Comparison of ENCODE assay signal across 1 cellular context in genomic region chr16:2147981-2148671, GRCh38.
TF ChIP-seq lines count a peak whose summit lies in the region.

A gene with protein sequence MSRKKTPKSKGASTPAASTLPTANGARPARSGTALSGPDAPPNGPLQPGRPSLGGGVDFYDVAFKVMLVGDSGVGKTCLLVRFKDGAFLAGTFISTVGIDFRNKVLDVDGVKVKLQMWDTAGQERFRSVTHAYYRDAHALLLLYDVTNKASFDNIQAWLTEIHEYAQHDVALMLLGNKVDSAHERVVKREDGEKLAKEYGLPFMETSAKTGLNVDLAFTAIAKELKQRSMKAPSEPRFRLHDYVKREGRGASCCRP (plus strand): TSS chr16:2148625. CDS start chr16:2148784, 159 bp downstream.

TF ChIP-seq in HEK293, 187 proteins besides CTCF, POLR2A, EP300 and RAD21 (continued from another document and continues in another):
- TF ChIP-seq TSHZ1 (tag by site-specific recombination; IDR thresholded peaks at IDR 0.05; ENCODE audit: borderline replicate concordance) (no peak), GLIS2 (tag by site-specific recombination; IDR thresholded peaks at IDR 0.05) (peak; percentile 65), ZBTB17 (tag by site-specific recombination; IDR thresholded peaks at IDR 0.05) (no peak), IKZF3 (tag by site-specific recombination; IDR thresholded peaks at IDR 0.05) (0 out of 2 replicates have a peak, but pooled peaks have one; percentile 25), ZSCAN18 (tag by site-specific recombination; IDR thresholded peaks at IDR 0.05) (no peak), ZSCAN23 (tag by site-specific recombination; IDR thresholded peaks at IDR 0.05) (no peak), ZNF48 (tag by site-specific recombination; IDR thresholded peaks at IDR 0.05) (no peak), ZNF558 (tag by site-specific recombination; IDR thresholded peaks at IDR 0.05) (no peak), ZNF660 (tag by site-specific recombination; IDR thresholded peaks at IDR 0.05) (no peak), SALL2 (tag by site-specific recombination; IDR thresholded peaks at IDR 0.05; ENCODE audit: borderline replicate concordance) (no peak), ZSCAN30 (tag by site-specific recombination; IDR thresholded peaks at IDR 0.05) (0 out of 2 replicates have a peak, but pooled peaks have one; percentile 9), ZNF621 (tag by site-specific recombination; IDR thresholded peaks at IDR 0.05) (no peak), ZNF324 (tag by site-specific recombination; IDR thresholded peaks at IDR 0.05) (no peak), ZNF529 (tag by site-specific recombination; IDR thresholded peaks at IDR 0.05; ENCODE audit: insufficient replicate concordance) (no peak), SCRT2 (tag by site-specific recombination; IDR thresholded peaks at IDR 0.05) (no peak), ZNF292 (tag by site-specific recombination; IDR thresholded peaks at IDR 0.05; ENCODE audit: borderline replicate concordance, low read depth) (no peak), ZNF843 (tag by site-specific recombination; IDR thresholded peaks at IDR 0.05) (peak; percentile 34; the same call in 1 of the 2 replicates), WT1 (tag by site-specific recombination; IDR thresholded peaks at IDR 0.05) (no peak), ZNF658 (tag by site-specific recombination; IDR thresholded peaks at IDR 0.05) (no peak), ZBTB48 (tag by site-specific recombination; IDR thresholded peaks at IDR 0.05) (no peak), ZNF221 (tag by site-specific recombination; IDR thresholded peaks at IDR 0.05; ENCODE audit: borderline replicate concordance) (no peak), ZFHX2 (tag by site-specific recombination; conservative IDR thresholded peaks at IDR 0.05) (peak; percentile 53), ZNF791 (tag by site-specific recombination; IDR thresholded peaks at IDR 0.05) (no peak), ZNF571 (tag by site-specific recombination; IDR thresholded peaks at IDR 0.05) (no peak), ZNF133 (tag by site-specific recombination; IDR thresholded peaks at IDR 0.05) (no peak), ZNF580 (tag by site-specific recombination; IDR thresholded peaks at IDR 0.05) (no peak), MZF1 (tag by site-specific recombination; IDR thresholded peaks at IDR 0.05; ENCODE audit: borderline replicate concordance) (no peak), ZNF114 (tag by site-specific recombination; IDR thresholded peaks at IDR 0.05) (no peak)
- TF ChIP-seq, protein P1, sequence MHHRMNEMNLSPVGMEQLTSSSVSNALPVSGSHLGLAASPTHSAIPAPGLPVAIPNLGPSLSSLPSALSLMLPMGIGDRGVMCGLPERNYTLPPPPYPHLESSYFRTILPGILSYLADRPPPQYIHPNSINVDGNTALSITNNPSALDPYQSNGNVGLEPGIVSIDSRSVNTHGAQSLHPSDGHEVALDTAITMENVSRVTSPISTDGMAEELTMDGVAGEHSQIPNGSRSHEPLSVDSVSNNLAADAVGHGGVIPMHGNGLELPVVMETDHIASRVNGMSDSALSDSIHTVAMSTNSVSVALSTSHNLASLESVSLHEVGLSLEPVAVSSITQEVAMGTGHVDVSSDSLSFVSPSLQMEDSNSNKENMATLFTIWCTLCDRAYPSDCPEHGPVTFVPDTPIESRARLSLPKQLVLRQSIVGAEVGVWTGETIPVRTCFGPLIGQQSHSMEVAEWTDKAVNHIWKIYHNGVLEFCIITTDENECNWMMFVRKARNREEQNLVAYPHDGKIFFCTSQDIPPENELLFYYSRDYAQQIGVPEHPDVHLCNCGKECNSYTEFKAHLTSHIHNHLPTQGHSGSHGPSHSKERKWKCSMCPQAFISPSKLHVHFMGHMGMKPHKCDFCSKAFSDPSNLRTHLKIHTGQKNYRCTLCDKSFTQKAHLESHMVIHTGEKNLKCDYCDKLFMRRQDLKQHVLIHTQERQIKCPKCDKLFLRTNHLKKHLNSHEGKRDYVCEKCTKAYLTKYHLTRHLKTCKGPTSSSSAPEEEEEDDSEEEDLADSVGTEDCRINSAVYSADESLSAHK (tag by site-specific recombination; IDR thresholded peaks at IDR 0.05) = no peak
- TF ChIP-seq, protein P2, sequence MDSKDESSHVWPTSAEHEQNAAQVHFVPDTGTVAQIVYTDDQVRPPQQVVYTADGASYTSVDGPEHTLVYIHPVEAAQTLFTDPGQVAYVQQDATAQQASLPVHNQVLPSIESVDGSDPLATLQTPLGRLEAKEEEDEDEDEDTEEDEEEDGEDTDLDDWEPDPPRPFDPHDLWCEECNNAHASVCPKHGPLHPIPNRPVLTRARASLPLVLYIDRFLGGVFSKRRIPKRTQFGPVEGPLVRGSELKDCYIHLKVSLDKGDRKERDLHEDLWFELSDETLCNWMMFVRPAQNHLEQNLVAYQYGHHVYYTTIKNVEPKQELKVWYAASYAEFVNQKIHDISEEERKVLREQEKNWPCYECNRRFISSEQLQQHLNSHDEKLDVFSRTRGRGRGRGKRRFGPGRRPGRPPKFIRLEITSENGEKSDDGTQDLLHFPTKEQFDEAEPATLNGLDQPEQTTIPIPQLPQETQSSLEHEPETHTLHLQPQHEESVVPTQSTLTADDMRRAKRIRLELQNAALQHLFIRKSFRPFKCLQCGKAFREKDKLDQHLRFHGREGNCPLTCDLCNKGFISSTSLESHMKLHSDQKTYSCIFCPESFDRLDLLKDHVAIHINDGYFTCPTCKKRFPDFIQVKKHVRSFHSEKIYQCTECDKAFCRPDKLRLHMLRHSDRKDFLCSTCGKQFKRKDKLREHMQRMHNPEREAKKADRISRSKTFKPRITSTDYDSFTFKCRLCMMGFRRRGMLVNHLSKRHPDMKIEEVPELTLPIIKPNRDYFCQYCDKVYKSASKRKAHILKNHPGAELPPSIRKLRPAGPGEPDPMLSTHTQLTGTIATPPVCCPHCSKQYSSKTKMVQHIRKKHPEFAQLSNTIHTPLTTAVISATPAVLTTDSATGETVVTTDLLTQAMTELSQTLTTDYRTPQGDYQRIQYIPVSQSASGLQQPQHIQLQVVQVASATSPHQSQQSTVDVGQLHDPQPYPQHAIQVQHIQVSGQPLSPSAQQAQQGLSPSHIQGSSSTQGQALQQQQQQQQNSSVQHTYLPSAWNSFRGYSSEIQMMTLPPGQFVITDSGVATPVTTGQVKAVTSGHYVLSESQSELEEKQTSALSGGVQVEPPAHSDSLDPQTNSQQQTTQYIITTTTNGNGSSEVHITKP (tag by site-specific recombination; IDR thresholded peaks at IDR 0.05) = peak; percentile 61
- TF ChIP-seq, protein P3, sequence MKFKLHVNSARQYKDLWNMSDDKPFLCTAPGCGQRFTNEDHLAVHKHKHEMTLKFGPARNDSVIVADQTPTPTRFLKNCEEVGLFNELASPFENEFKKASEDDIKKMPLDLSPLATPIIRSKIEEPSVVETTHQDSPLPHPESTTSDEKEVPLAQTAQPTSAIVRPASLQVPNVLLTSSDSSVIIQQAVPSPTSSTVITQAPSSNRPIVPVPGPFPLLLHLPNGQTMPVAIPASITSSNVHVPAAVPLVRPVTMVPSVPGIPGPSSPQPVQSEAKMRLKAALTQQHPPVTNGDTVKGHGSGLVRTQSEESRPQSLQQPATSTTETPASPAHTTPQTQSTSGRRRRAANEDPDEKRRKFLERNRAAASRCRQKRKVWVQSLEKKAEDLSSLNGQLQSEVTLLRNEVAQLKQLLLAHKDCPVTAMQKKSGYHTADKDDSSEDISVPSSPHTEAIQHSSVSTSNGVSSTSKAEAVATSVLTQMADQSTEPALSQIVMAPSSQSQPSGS (tag by site-specific recombination; IDR thresholded peaks at IDR 0.05; ENCODE audit: low read depth) = no peak
- TF ChIP-seq, protein P4, sequence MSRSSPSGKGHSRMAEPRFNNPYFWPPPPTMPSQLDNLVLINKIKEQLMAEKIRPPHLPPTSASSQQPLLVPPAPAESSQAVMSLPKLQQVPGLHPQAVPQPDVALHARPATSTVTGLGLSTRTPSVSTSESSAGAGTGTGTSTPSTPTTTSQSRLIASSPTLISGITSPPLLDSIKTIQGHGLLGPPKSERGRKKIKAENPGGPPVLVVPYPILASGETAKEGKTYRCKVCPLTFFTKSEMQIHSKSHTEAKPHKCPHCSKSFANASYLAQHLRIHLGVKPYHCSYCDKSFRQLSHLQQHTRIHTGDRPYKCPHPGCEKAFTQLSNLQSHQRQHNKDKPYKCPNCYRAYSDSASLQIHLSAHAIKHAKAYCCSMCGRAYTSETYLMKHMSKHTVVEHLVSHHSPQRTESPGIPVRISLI (tag by site-specific recombination; IDR thresholded peaks at IDR 0.05) = no peak
- TF ChIP-seq, protein P5, sequence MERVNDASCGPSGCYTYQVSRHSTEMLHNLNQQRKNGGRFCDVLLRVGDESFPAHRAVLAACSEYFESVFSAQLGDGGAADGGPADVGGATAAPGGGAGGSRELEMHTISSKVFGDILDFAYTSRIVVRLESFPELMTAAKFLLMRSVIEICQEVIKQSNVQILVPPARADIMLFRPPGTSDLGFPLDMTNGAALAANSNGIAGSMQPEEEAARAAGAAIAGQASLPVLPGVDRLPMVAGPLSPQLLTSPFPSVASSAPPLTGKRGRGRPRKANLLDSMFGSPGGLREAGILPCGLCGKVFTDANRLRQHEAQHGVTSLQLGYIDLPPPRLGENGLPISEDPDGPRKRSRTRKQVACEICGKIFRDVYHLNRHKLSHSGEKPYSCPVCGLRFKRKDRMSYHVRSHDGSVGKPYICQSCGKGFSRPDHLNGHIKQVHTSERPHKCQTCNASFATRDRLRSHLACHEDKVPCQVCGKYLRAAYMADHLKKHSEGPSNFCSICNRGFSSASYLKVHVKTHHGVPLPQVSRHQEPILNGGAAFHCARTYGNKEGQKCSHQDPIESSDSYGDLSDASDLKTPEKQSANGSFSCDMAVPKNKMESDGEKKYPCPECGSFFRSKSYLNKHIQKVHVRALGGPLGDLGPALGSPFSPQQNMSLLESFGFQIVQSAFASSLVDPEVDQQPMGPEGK (tag by site-specific recombination; IDR thresholded peaks at IDR 0.05) = peak; percentile 91
- TF ChIP-seq, protein P6, sequence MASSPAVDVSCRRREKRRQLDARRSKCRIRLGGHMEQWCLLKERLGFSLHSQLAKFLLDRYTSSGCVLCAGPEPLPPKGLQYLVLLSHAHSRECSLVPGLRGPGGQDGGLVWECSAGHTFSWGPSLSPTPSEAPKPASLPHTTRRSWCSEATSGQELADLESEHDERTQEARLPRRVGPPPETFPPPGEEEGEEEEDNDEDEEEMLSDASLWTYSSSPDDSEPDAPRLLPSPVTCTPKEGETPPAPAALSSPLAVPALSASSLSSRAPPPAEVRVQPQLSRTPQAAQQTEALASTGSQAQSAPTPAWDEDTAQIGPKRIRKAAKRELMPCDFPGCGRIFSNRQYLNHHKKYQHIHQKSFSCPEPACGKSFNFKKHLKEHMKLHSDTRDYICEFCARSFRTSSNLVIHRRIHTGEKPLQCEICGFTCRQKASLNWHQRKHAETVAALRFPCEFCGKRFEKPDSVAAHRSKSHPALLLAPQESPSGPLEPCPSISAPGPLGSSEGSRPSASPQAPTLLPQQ (tag by site-specific recombination; IDR thresholded peaks at IDR 0.05) = peak; percentile 68
